In genomic region chr1:31802190-31803150, GRCh38 we compare ENCODE assay signal across 13 cellular contexts. TPM values are rescaled to one million over a fixed set of nuclear protein-coding genes. Genes with fewer than 3 reads are reported as not detected.
DNase-seq lines count a peak whose midpoint lies in the region; ATAC-seq, FAIRE-seq and TF ChIP-seq lines count a peak whose summit lies in the region.
"Had no signal": no experiment of that assay in that cellular context is flagged by ENCODE, and none has a peak within 500 bp of the region (broad histone marks: within the 10 kb centered on the region; RNA-seq: fewer than 3 reads in every experiment).

No MANE protein-coding gene starts in this region.

- ATAC-seq in IMR-90 (ENCODE audit: low read depth) (no peak), left lobe of liver (no peak)

- no peak overlapping the region; the same call in 1 of the 2 replicates for H2BK120ac ChIP-seq in IMR-90 (ENCODE audit: low read depth, low read length)

- dilution Hi-C loops in IMR-90 (cut with HindIII; ENCODE audit: low sequenced_read_pairs, unreplicated experiment): no loop called here
- dilution Hi-C loops in endothelial cell of umbilical vein (cut with MboI; ENCODE audit: extremely low pct_ligation_motif_present, low sequenced_read_pairs): no loop called here

- no peaks in the 10 kb centered on the region for H3K27me3 ChIP-seq in BJ (ENCODE audit: control insufficient read depth, insufficient read depth, low read length)
- H3K27me3 ChIP-seq in IMR-90 (ENCODE audit: control insufficient read depth, insufficient read depth, low read length): no peaks in the 10 kb centered on the region
- H3K27me3 ChIP-seq in endothelial cell of umbilical vein (ENCODE audit: control insufficient read depth in 2 of 2, insufficient read depth in 2 of 2, low read length in 2 of 2): no peaks in the 10 kb centered on the region
- no peaks in the 10 kb centered on the region for H3K27me3 ChIP-seq in osteoblast (ENCODE audit: insufficient read depth, low read length)

- H2AK9ac ChIP-seq in IMR-90 (replicated peaks; ENCODE audit: low read depth, low read length, poor library complexity): no peak overlapping the region

- TF ChIP-seq CTCF in BJ (IDR thresholded peaks at IDR 0.05; ENCODE audit: insufficient read depth, low read depth, low read length) (no peak), IMR-90 (conservative IDR thresholded peaks at IDR 0.05; ENCODE audit: low read depth, low read length) (no peak), endothelial cell of umbilical vein (IDR thresholded peaks at IDR 0.05; ENCODE audit: extremely low read depth in 1 of 2, insufficient read depth in 1 of 2, low read depth in 1 of 2, low read length in 2 of 2) (no peak), osteoblast (IDR thresholded peaks at IDR 0.05; ENCODE audit: extremely low read depth, low read depth, low read length) (no peak)

- CTCF ChIA-PET in BJ (lab: Yijun Ruan, JAX): interaction anchor here (1.5 to 1.6 kb wide), 2 partner anchors 91 to 161 kb away, joined by 3 read pairs; no protein-coding TSS in a partner anchor
- CTCF ChIA-PET in IMR-90 (lab: Yijun Ruan, JAX): no interaction called here
- CTCF ChIA-PET in endothelial cell of umbilical vein (lab: Charles Lee): interaction anchor here (1.1 to 1.7 kb wide), 2 partner anchors 13 to 162 kb away, joined by 4 to 6 read pairs; no protein-coding TSS in a partner anchor

- no peaks in the 10 kb centered on the region for H4K20me1 ChIP-seq in IMR-90 (ENCODE audit: insufficient read depth, low read length)
- H4K20me1 ChIP-seq in endothelial cell of umbilical vein (replicated peaks; ENCODE audit: control insufficient read depth, extremely low read depth, insufficient read depth, low read length): no peaks in the 10 kb centered on the region
- no peaks in the 10 kb centered on the region for H4K20me1 ChIP-seq in osteoblast (ENCODE audit: insufficient read depth, low read length)

- H2AFZ ChIP-seq in IMR-90 (replicated peaks; ENCODE audit: low read length, poor library complexity) (peak overlapping the region; percentile 27), endothelial cell of umbilical vein (ENCODE audit: low read depth, low read length) (peak overlapping the region; percentile 39), osteoblast (ENCODE audit: low read length) (peak overlapping the region; percentile 67)

- H3K79me2 ChIP-seq in endothelial cell of umbilical vein (ENCODE audit: control insufficient read depth, insufficient read depth, low read length) (peaks cover 11% of the 10 kb centered on the region), osteoblast (ENCODE audit: insufficient read depth, low read length) (peaks cover 11% of the 10 kb centered on the region)

- DNase-seq in BJ (ENCODE audit: low read depth): no peak
- DNase-seq in IMR-90: no peak
- DNase-seq in endothelial cell of umbilical vein (ENCODE audit: low read depth, low spot score): peak; percentile 73
- peak; percentile 89 for DNase-seq in osteoblast (ENCODE audit: insufficient read length, low spot score, missing footprints)
- no peak for DNase-seq in left lobe of liver (ENCODE audit: low spot score)
- DNase-seq in SIG-M5 (lab: John Stamatoyannopoulos, UW): no peak
- no peak for DNase-seq in NCI-H524 treated with DMSO at 0.1 percent for 48 hours (lab: John Stamatoyannopoulos, UW)
- DNase-seq in NCI-H69 (lab: John Stamatoyannopoulos, UW): no peak
- DNase-seq: NCI-H226 had no signal

- H3K4me1 ChIP-seq in IMR-90 (ENCODE audit: control insufficient read depth, insufficient read depth, low read length) (peaks cover 15% of the 10 kb centered on the region), endothelial cell of umbilical vein (ENCODE audit: control insufficient read depth, extremely low read depth, insufficient read depth, low read length) (peaks cover 22% of the 10 kb centered on the region), osteoblast (ENCODE audit: insufficient read depth, low read length) (peaks cover 23% of the 10 kb centered on the region)

- intact Hi-C loops in IMR-90 (cut with micrococcal nuclease): no loop called here
- intact Hi-C loops in endothelial cell of umbilical vein (cut with micrococcal nuclease): no loop called here

- TF ChIP-seq POLR2A in IMR-90 (IDR thresholded peaks at IDR 0.05; ENCODE audit: low read depth, low read length) (no peak), endothelial cell of umbilical vein (IDR thresholded peaks at IDR 0.05; ENCODE audit: low read depth, low read length) (no peak)

- 69% methylated on average over 4 of the region's 13 CpGs; no CpG with 5 or more reads in 1 of the 2 experiments for WGBS in IMR-90 (ENCODE audit: extremely low coverage in 2 of 2, insufficient read length in 1 of 2), 2 experiments

- no peaks in the 10 kb centered on the region; the same call in 1 of the 2 replicates for H3K9me1 ChIP-seq in IMR-90 (ENCODE audit: insufficient read depth, low read length)
- H3K9me1 ChIP-seq in endothelial cell of umbilical vein (replicated peaks; ENCODE audit: control insufficient read depth, extremely low read depth, insufficient read depth, low read length): no peaks in the 10 kb centered on the region

- H3K9ac ChIP-seq in IMR-90 (ENCODE audit: low read depth, low read length) (no peak overlapping the region), endothelial cell of umbilical vein (replicated peaks; ENCODE audit: extremely low read depth, insufficient read depth, low read length) (peak overlapping the region; percentile 68)

- no peak for TF ChIP-seq RAD21 in IMR-90 (IDR thresholded peaks at IDR 0.05; ENCODE audit: low read length)

- H3K36me3 ChIP-seq in BJ (ENCODE audit: control insufficient read depth, insufficient read depth, low read length) (no peaks in the 10 kb centered on the region), IMR-90 (ENCODE audit: control insufficient read depth, insufficient read depth, low read length) (no peaks in the 10 kb centered on the region), endothelial cell of umbilical vein (ENCODE audit: control insufficient read depth in 2 of 2, extremely low read depth in 1 of 2, insufficient read depth in 2 of 2, low read length in 2 of 2) (no peaks in the 10 kb centered on the region), osteoblast (ENCODE audit: insufficient read depth, low read length) (no peaks in the 10 kb centered on the region)

- no peak overlapping the region; the same call in 1 of the 2 replicates for H3K56ac ChIP-seq in IMR-90 (ENCODE audit: extremely low read depth, insufficient read depth, low read length)

- no peak overlapping the region for H2BK20ac ChIP-seq in IMR-90 (ENCODE audit: low read depth, low read length)

- H3K79me1 ChIP-seq in IMR-90 (ENCODE audit: low read depth in 1 of 2, low read length in 2 of 2): peaks cover 0 to 16% of the 10 kb centered on the region in 2 experiments; a peak in 2 of 4 replicates

- H3K4me3 ChIP-seq in BJ (ENCODE audit: low read depth, low read length) (peak overlapping the region; percentile 12), IMR-90 (ENCODE audit: insufficient read depth, low read depth, low read length) (no peak overlapping the region), endothelial cell of umbilical vein (replicated peaks in 1 of 3; ENCODE audit: insufficient read depth in 1 of 3, low read depth in 1 of 3, low read length in 3 of 3) (peak overlapping the region; percentile 3 to 58 (median 22)), osteoblast (ENCODE audit: insufficient read depth, low read length) (peak overlapping the region; percentile 61)

- H2BK5ac ChIP-seq in IMR-90 (ENCODE audit: low read depth, low read length, poor library complexity, severe bottlenecking): peak overlapping the region; percentile 28

- H2AK5ac ChIP-seq in IMR-90 (ENCODE audit: low read depth, low read length): no peak overlapping the region

- H3K27ac ChIP-seq in IMR-90 (ENCODE audit: insufficient read depth, low read length) (peak overlapping the region; percentile 34; the same call in 1 of the 2 replicates), endothelial cell of umbilical vein (ENCODE audit: insufficient read depth, low read depth, low read length) (peak overlapping the region; percentile 63), osteoblast (ENCODE audit: low read depth, low read length) (peak overlapping the region; percentile 65)

- H3K4me2 ChIP-seq in IMR-90 (ENCODE audit: low read depth, low read length): peak overlapping the region; percentile 58; the same call in 1 of the 2 replicates
- peak overlapping the region; percentile 76 for H3K4me2 ChIP-seq in endothelial cell of umbilical vein (ENCODE audit: insufficient read depth, low read length)
- H3K4me2 ChIP-seq in osteoblast (ENCODE audit: insufficient read depth, low read length): peak overlapping the region; percentile 77

- no TSS peak for BruUV-seq in IMR-90 (replicated peaks; lab: Mats Ljungman, UMichigan)
- no TSS peak for BruUV-seq in endothelial cell of umbilical vein (replicated peaks; lab: Mats Ljungman, UMichigan)

- peak; percentile 67 for FAIRE-seq in endothelial cell of umbilical vein (lab: Jason Lieb, UNC)
- FAIRE-seq: colon, GM18507 had no signal

- H3K9me3 ChIP-seq in IMR-90 (ENCODE audit: control insufficient read depth, insufficient read depth, low read length) (no peaks in the 10 kb centered on the region), endothelial cell of umbilical vein (replicated peaks; ENCODE audit: control insufficient read depth, insufficient read depth, low read length) (no peaks in the 10 kb centered on the region), osteoblast (ENCODE audit: low read depth, low read length) (no peaks in the 10 kb centered on the region)

- H3K18ac ChIP-seq in IMR-90 (ENCODE audit: low read depth, low read length): peak overlapping the region; percentile 52; the same call in 1 of the 2 replicates

- H2BK15ac ChIP-seq in IMR-90 (ENCODE audit: low read depth, low read length): no peak overlapping the region

- no peak overlapping the region for H3K23ac ChIP-seq in IMR-90 (ENCODE audit: low read depth, low read length)

- no peak overlapping the region for H3K4ac ChIP-seq in IMR-90 (ENCODE audit: low read depth, low read length)

- no peak overlapping the region for H3K14ac ChIP-seq in IMR-90 (replicated peaks; ENCODE audit: low read depth, low read length)

- POLR2A ChIA-PET in BJ (lab: Charles Lee): interaction anchor here (0.6 kb wide), 1 partner anchor 12 kb away, joined by 4 read pairs; no protein-coding TSS in a partner anchor
- POLR2A ChIA-PET in IMR-90 (lab: Charles Lee; ENCODE audit: unreplicated experiment): no interaction called here
- POLR2A ChIA-PET in endothelial cell of umbilical vein (lab: Charles Lee): no interaction called here

- no peak overlapping the region for H4K91ac ChIP-seq in IMR-90 (ENCODE audit: insufficient read depth, low read depth, low read length)

- in situ Hi-C loops in IMR-90 (cut with MboI; ENCODE audit: low sequenced_read_pairs): no loop called here

- peak overlapping the region in 1 of 2 experiments; percentile 50; a peak in 2 of 4 replicates for H4K8ac ChIP-seq in IMR-90 (ENCODE audit: low read depth in 2 of 2, low read length in 2 of 2)

- no peak overlapping the region for H4K5ac ChIP-seq in IMR-90 (ENCODE audit: low read depth, low read length)

RNA-seq across cellular contexts. Expression of gene SPOCD1, which starts 13.4 kb away (rescaled TPM):
- polyA plus RNA-seq in BJ (2011; rRNA removed) (92.8 and 169 TPM in 2 replicates), IMR-90 (2012; rRNA removed) (132 and 135 TPM in 2 replicates), endothelial cell of umbilical vein (33.0 and 40.1 TPM in 2 replicates)
- polyA minus RNA-seq in BJ (2011; rRNA and poly(A)+ RNA removed): 67.5 and 88.6 TPM in 2 replicates
- total RNA-seq in IMR-90 (2012; rRNA removed) (42.2 and 59.7 TPM in 2 replicates), endothelial cell of umbilical vein (0.27 and 24.9 TPM in 2 replicates), osteoblast (58.6 and 67.8 TPM in 2 replicates), left lobe of liver (0.08 TPM)
- polyA plus RNA-seq in IMR-90 (2012; cell fraction: cytosol; rRNA removed): 61.6 and 91.4 TPM in 2 replicates
- 471 and 772 TPM in 2 replicates for polyA plus RNA-seq in IMR-90 (2012; cell fraction: nucleus; rRNA removed; ENCODE audit: low replicate concordance)
- 31.3 and 34.9 TPM in 2 replicates for polyA plus RNA-seq in endothelial cell of umbilical vein (2011; cell fraction: cytosol; rRNA removed)
- polyA plus RNA-seq in endothelial cell of umbilical vein (2011; cell fraction: nucleus; rRNA removed): 110 and 135 TPM in 2 replicates
- 34.7 and 35.9 TPM in 2 replicates for polyA plus RNA-seq in endothelial cell of umbilical vein (2012)
- polyA minus RNA-seq in endothelial cell of umbilical vein: 20.7 and 21.7 TPM in 2 replicates
- polyA minus RNA-seq in endothelial cell of umbilical vein (2011; cell fraction: cytosol; rRNA and poly(A)+ RNA removed): not detected
- polyA minus RNA-seq in endothelial cell of umbilical vein (2011; cell fraction: nucleus; rRNA and poly(A)+ RNA removed): 23.3 and 33.4 TPM in 2 replicates
- total RNA-seq: T-helper 2 cell treated with Interferon-gamma antibody and Interleukin-4, amounts not matched to agents 100 ng/mL and 5 ng/mL, for 36 hours had no signal
- polyA plus RNA-seq: IgD-negative memory B cell had no signal

RNA-seq across cellular contexts. Expression of gene ADGRB2, which starts 38.3 kb away (rescaled TPM):
- polyA plus RNA-seq in BJ (2011; rRNA removed): 6.4 and 9.2 TPM in 2 replicates
- 6.2 and 7.2 TPM in 2 replicates for polyA minus RNA-seq in BJ (2011; rRNA and poly(A)+ RNA removed)
- total RNA-seq in IMR-90 (2012; rRNA removed): 2.2 and 2.5 TPM in 2 replicates
- 11.9 TPM in 2 replicates for polyA plus RNA-seq in IMR-90 (2012; rRNA removed)
- 6.4 and 15.9 TPM in 2 replicates for polyA plus RNA-seq in IMR-90 (2012; cell fraction: cytosol; rRNA removed)
- polyA plus RNA-seq in IMR-90 (2012; cell fraction: nucleus; rRNA removed; ENCODE audit: low replicate concordance): 38.7 and 77.7 TPM in 2 replicates
- 1.5 and 3.1 TPM in 2 replicates for total RNA-seq in endothelial cell of umbilical vein
- 1.3 and 2.2 TPM in 2 replicates for polyA plus RNA-seq in endothelial cell of umbilical vein
- 0.88 and 1.3 TPM in 2 replicates for polyA plus RNA-seq in endothelial cell of umbilical vein (2011; cell fraction: cytosol; rRNA removed)
- 4.9 and 5.7 TPM in 2 replicates for polyA plus RNA-seq in endothelial cell of umbilical vein (2011; cell fraction: nucleus; rRNA removed)
- 1.1 and 2.2 TPM in 2 replicates for polyA plus RNA-seq in endothelial cell of umbilical vein (2012)
- 1.1 and 1.4 TPM in 2 replicates for polyA minus RNA-seq in endothelial cell of umbilical vein
- 1.3 TPM for polyA minus RNA-seq in endothelial cell of umbilical vein (2011; cell fraction: cytosol; rRNA and poly(A)+ RNA removed)
- 1.0 and 1.6 TPM in 2 replicates for polyA minus RNA-seq in endothelial cell of umbilical vein (2011; cell fraction: nucleus; rRNA and poly(A)+ RNA removed)
- total RNA-seq in osteoblast: 5.8 and 7.4 TPM in 2 replicates
- not detected for total RNA-seq in left lobe of liver

Comparison
In these comparisons a context has a peak if more than half of its experiments do, and no peak if none do; other contexts are left out.
1. DNase-seq: peak in endothelial cell of umbilical vein (single experiment) and osteoblast (single experiment); none in BJ (single experiment), IMR-90 (single experiment), left lobe of liver (single experiment), SIG-M5 (single experiment), NCI-H524 treated with DMSO at 0.1 percent for 48 hours (single experiment) and NCI-H69 (single experiment).
2. Peak in every context shown above with its lines, with median percentiles within 50 percentile points of each other: H2AFZ ChIP-seq, H3K27ac ChIP-seq and H3K4me2 ChIP-seq.